ENCODE assay signal across 15 cellular contexts in genomic region chr1:212713465-212714136, GRCh38. TPM values are rescaled to one million over a fixed set of nuclear protein-coding genes. Genes with fewer than 3 reads are reported as not detected.
"Had no signal": no experiment of that assay in that cellular context is flagged by ENCODE, and none has a peak within 500 bp of the region (broad histone marks: within the 10 kb centered on the region; RNA-seq: fewer than 3 reads in every experiment).

No MANE protein-coding gene starts in this region.

- ATAC-seq: left ventricle myocardium superior had no signal

- FAIRE-seq: TTC549 had no signal

- H3K27ac ChIP-seq: dorsolateral prefrontal cortex, prostate gland, right atrium auricular region, thyroid gland had no signal

- H3K36me3 Mint-ChIP-seq: activated naive CD8-positive, alpha-beta T cell; brain; immature natural killer cell had no signal

- H3K4me1 Mint-ChIP-seq: brain, immature natural killer cell had no signal

- H3K27ac Mint-ChIP-seq: activated naive CD8-positive, alpha-beta T cell; brain; immature natural killer cell had no signal

- H3K9me3 Mint-ChIP-seq: immature natural killer cell, neural crest cell had no signal

- H3K9me3 ChIP-seq: prostate gland, thyroid gland had no signal

- H3K4me1 ChIP-seq: prostate gland, right atrium auricular region, thyroid gland had no signal

- H3K36me3 ChIP-seq: prostate gland, right atrium auricular region, thyroid gland had no signal

- DNase-seq: activated CD4-positive, alpha-beta T cell treated with anti-CD3 and anti-CD28 coated beads, Interleukin-2, amount 50 U/mL, for 1 hour; activated T-cell treated with anti-CD3 and anti-CD28 coated beads, Interleukin-2, amount 50 U/mL, for 1 hour; amygdala; caudate nucleus; dorsolateral prefrontal cortex; immature natural killer cell; kidney glomerular epithelial cell; left ventricle myocardium superior; thyroid gland had no signal

- H3K27me3 ChIP-seq: dorsolateral prefrontal cortex, right atrium auricular region, thyroid gland had no signal

- H3K4me3 ChIP-seq: dorsolateral prefrontal cortex, prostate gland, right atrium auricular region, thyroid gland had no signal

- H3K4me3 Mint-ChIP-seq: activated naive CD8-positive, alpha-beta T cell; brain; immature natural killer cell; neural crest cell had no signal

RNA-seq across cellular contexts. Expression of gene BATF3, which starts 14.0 kb away (rescaled TPM):
- total RNA-seq: neural crest cell had no signal
